8 cellular contexts compared by ENCODE assay signal in genomic region chr19:42255766-42256750, GRCh38. TPM values are rescaled to one million over a fixed set of nuclear protein-coding genes. Genes with fewer than 3 reads are reported as not detected.
DNase-seq lines count a peak whose midpoint lies in the region; ATAC-seq, FAIRE-seq and TF ChIP-seq lines count a peak whose summit lies in the region.

No MANE protein-coding gene starts in this region.

- H3K4me1 ChIP-seq in mucosa of rectum (ENCODE audit: control insufficient read depth in 2 of 2, insufficient read depth in 2 of 2, low read length in 2 of 2) (peaks cover 20 to 32% of the 10 kb centered on the region in 2 donors), vagina (peaks cover 39% of the 10 kb centered on the region)

- TF ChIP-seq CTCF in epithelial cell of esophagus (IDR thresholded peaks at IDR 0.05; ENCODE audit: insufficient read depth, low read depth, low read length, missing control alignments) (no peak), vagina (IDR thresholded peaks at IDR 0.05) (no peak)

- H3K27ac ChIP-seq in mucosa of rectum (ENCODE audit: low read depth in 2 of 2, low read length in 2 of 2): peak overlapping the region; percentile 80 to 84
- peak overlapping the region; percentile 100 for H3K27ac ChIP-seq in vagina

- peak; percentile 31 for DNase-seq in AG08396 (ENCODE audit: low spot score)
- DNase-seq in GM19239 (ENCODE audit: insufficient read length, low spot score): no peak
- peak; percentile 60 for DNase-seq in epithelial cell of esophagus (ENCODE audit: low read depth)
- no peak for DNase-seq in vagina (ENCODE audit: extremely low spot score in 2 of 2)
- no peak for DNase-seq in NCI-H345 (lab: John Stamatoyannopoulos, UW)

- FAIRE-seq in GM19239 (lab: Jason Lieb, UNC): peak; percentile 21

- no peak for TF ChIP-seq POLR2A in vagina (IDR thresholded peaks at IDR 0.05)

- H3K9ac ChIP-seq in mucosa of rectum (ENCODE audit: low read depth in 1 of 2, low read length in 2 of 2): peak overlapping the region; percentile 64 to 77

- H3K27me3 ChIP-seq in mucosa of rectum (ENCODE audit: control insufficient read depth in 2 of 2, insufficient read depth in 2 of 2, low read length in 2 of 2) (no peaks in the 10 kb centered on the region), vagina (no peaks in the 10 kb centered on the region)

- H3K36me3 ChIP-seq in mucosa of rectum (ENCODE audit: control insufficient read depth in 2 of 2, insufficient read depth in 2 of 2, low read length in 2 of 2): no peaks in the 10 kb centered on the region
- no peaks in the 10 kb centered on the region for H3K36me3 ChIP-seq in vagina

- intact Hi-C loops in vagina (cut with DNase I): loop anchor here (2.0 kb wide), 1 partner anchor 25 kb away; no protein-coding TSS in a partner anchor

- peak; percentile 61 for ATAC-seq in SK-N-SH treated with all-trans-retinoic acid at 6 μM for 48 hours
- no peak for ATAC-seq in GM18870 (IDR thresholded peaks at IDR 0.05; ENCODE audit: unreplicated experiment)

- H3K9me3 ChIP-seq in mucosa of rectum (ENCODE audit: control insufficient read depth in 2 of 2, low read length in 2 of 2): no peaks in the 10 kb centered on the region
- H3K9me3 ChIP-seq in vagina: no peaks in the 10 kb centered on the region

- H3K4me3 ChIP-seq in epithelial cell of esophagus (ENCODE audit: low read length) (peak overlapping the region; percentile 56), mucosa of rectum (ENCODE audit: low read length in 2 of 2) (peak overlapping the region; percentile 56 to 74), vagina (peak overlapping the region; percentile 97)

TF ChIP-seq in SK-N-SH treated with all-trans-retinoic acid at 6 μM for 48 hours, 23 proteins besides CTCF, POLR2A, EP300 and RAD21:
- TF ChIP-seq ZNF565 (CRISPR knock-in tag; conservative IDR thresholded peaks at IDR 0.05; ENCODE audit: low read depth) (no peak), PATZ1 (CRISPR knock-in tag; IDR thresholded peaks at IDR 0.05; ENCODE audit: borderline replicate concordance) (peak; percentile 41; the same call in 1 of the 2 replicates)

RNA-seq across cellular contexts. Expression of gene ERF, which starts 1.1 kb away (rescaled TPM):
- total RNA-seq in vagina: 44.7 TPM

RNA-seq across cellular contexts. Expression of gene CIC, which starts 13.0 kb away (rescaled TPM):
- total RNA-seq in vagina: 36.1 TPM

RNA-seq across cellular contexts. Expression of gene GSK3A, which starts 13.7 kb away (rescaled TPM):
- 21.1 TPM for total RNA-seq in vagina

RNA-seq across cellular contexts. Expression of gene ZNF526, which starts 35.9 kb away (rescaled TPM):
- 6.1 TPM for total RNA-seq in vagina

RNA-seq across cellular contexts. Expression of gene DEDD2, which starts 38.6 kb away (rescaled TPM):
- 25.3 TPM for total RNA-seq in vagina

Comparison
In these comparisons a context has a peak if more than half of its experiments do, and no peak if none do; other contexts are left out.
1. DNase-seq: peak in AG08396 (single experiment) and epithelial cell of esophagus (single experiment); none in GM19239 (single experiment), vagina (0 of 2) and NCI-H345 (single experiment).
2. Peak in every context shown above with its lines, with median percentiles within 50 percentile points of each other: H3K4me3 ChIP-seq.